1 cellular context compared by ENCODE assay signal in genomic region chr1:161505892-161506173, GRCh38.
TF ChIP-seq lines count a peak whose summit lies in the region.

No MANE protein-coding gene starts in this region.

TF ChIP-seq in IMR-90, 13 proteins besides CTCF, POLR2A, EP300 and RAD21:
- no peak for TF ChIP-seq NFE2L2 (IDR thresholded peaks at IDR 0.05; ENCODE audit: low read depth, low read length)
- TF ChIP-seq RCOR1 (IDR thresholded peaks at IDR 0.05; ENCODE audit: insufficient replicate concordance, low read length), result no peak
- no peak for TF ChIP-seq MXI1 (IDR thresholded peaks at IDR 0.05; ENCODE audit: borderline replicate concordance, low read depth, low read length)
- no peak for TF ChIP-seq CEBPB (IDR thresholded peaks at IDR 0.05; ENCODE audit: low read depth, low read length)
- no peak for TF ChIP-seq BHLHE40 (IDR thresholded peaks at IDR 0.05; ENCODE audit: low read depth, low read length)
- no peak for TF ChIP-seq USF2 (IDR thresholded peaks at IDR 0.05; ENCODE audit: low read depth, low read length)
- TF ChIP-seq FOS (IDR thresholded peaks at IDR 0.05; ENCODE audit: low read depth, low read length), result no peak
- TF ChIP-seq, protein P1, sequence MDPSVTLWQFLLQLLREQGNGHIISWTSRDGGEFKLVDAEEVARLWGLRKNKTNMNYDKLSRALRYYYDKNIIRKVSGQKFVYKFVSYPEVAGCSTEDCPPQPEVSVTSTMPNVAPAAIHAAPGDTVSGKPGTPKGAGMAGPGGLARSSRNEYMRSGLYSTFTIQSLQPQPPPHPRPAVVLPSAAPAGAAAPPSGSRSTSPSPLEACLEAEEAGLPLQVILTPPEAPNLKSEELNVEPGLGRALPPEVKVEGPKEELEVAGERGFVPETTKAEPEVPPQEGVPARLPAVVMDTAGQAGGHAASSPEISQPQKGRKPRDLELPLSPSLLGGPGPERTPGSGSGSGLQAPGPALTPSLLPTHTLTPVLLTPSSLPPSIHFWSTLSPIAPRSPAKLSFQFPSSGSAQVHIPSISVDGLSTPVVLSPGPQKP (IDR thresholded peaks at IDR 0.05; ENCODE audit: borderline replicate concordance, low read depth, low read length), result no peak
- TF ChIP-seq CHD1 (IDR thresholded peaks at IDR 0.05; ENCODE audit: low read depth, low read length), result no peak
- TF ChIP-seq RFX5 (IDR thresholded peaks at IDR 0.05; ENCODE audit: low read depth, low read length), result no peak
- no peak for TF ChIP-seq SMC3 (IDR thresholded peaks at IDR 0.05; ENCODE audit: low read depth, low read length)
- TF ChIP-seq MAFK (IDR thresholded peaks at IDR 0.05; ENCODE audit: low read depth, low read length), result no peak
- TF ChIP-seq MAZ (IDR thresholded peaks at IDR 0.05; ENCODE audit: borderline replicate concordance, low read depth, low read length), result no peak
